In genomic region chr7:152501506-152501905, GRCh38 we compare ENCODE assay signal across 22 cellular contexts.
"Had no signal": no experiment of that assay in that cellular context is flagged by ENCODE, and none has a peak within 500 bp of the region (broad histone marks: within the 10 kb centered on the region; RNA-seq: fewer than 3 reads in every experiment).

No MANE protein-coding gene starts in this region.

- H3K27ac Mint-ChIP-seq: mesothelial cell of epicardium, natural killer cell had no signal

- H3K4me1 ChIP-seq: heart left ventricle, right atrium auricular region, sigmoid colon, thyroid gland, upper lobe of left lung, uterus had no signal

- ATAC-seq: esophagus mucosa, heart left ventricle, left lobe of liver, natural killer cell had no signal

- FAIRE-seq: endometrium, frontal cortex had no signal

- H3K27me3 ChIP-seq: heart left ventricle, right atrium auricular region, sigmoid colon, suprapubic skin, thyroid gland, upper lobe of left lung, uterus had no signal

- H3K36me3 Mint-ChIP-seq: mesothelial cell of epicardium, natural killer cell had no signal

- DNase-seq: cortex of kidney; dorsolateral prefrontal cortex; effector memory CD4-positive, alpha-beta T cell; heart left ventricle; hippocampal formation; kidney glomerular epithelial cell; natural killer cell; sigmoid colon; stimulated activated CD4-positive, alpha-beta T cell treated with anti-CD3 and anti-CD28 coated beads, Interleukin-2, amount 100 ng/mL, for 48 hours; stimulated activated naive CD4-positive, alpha-beta T cell treated with Interleukin-2 at 50 U/mL for 16 hours; thyroid gland; upper lobe of left lung; uterus had no signal

- H3K27ac ChIP-seq: dorsolateral prefrontal cortex, heart left ventricle, right atrium auricular region, sigmoid colon, skin epidermis, suprapubic skin, thyroid gland, upper lobe of left lung, uterus had no signal

- H3K9me3 ChIP-seq: sigmoid colon, suprapubic skin, thyroid gland, upper lobe of left lung, uterus had no signal

- H3K36me3 ChIP-seq: heart left ventricle, right atrium auricular region, sigmoid colon, suprapubic skin, thyroid gland, upper lobe of left lung, uterus had no signal

- H3K4me3 Mint-ChIP-seq: mesothelial cell of epicardium, natural killer cell, neural crest cell had no signal

- H3K9me3 Mint-ChIP-seq: mesothelial cell of epicardium, natural killer cell, neural crest cell had no signal

- H3K4me3 ChIP-seq: dorsolateral prefrontal cortex, heart left ventricle, right atrium auricular region, sigmoid colon, skin epidermis, suprapubic skin, thyroid gland, upper lobe of left lung, uterus had no signal

- H3K4me1 Mint-ChIP-seq: natural killer cell, neural crest cell had no signal
